18 cellular contexts compared by ENCODE assay signal in the genomic region with DNA sequence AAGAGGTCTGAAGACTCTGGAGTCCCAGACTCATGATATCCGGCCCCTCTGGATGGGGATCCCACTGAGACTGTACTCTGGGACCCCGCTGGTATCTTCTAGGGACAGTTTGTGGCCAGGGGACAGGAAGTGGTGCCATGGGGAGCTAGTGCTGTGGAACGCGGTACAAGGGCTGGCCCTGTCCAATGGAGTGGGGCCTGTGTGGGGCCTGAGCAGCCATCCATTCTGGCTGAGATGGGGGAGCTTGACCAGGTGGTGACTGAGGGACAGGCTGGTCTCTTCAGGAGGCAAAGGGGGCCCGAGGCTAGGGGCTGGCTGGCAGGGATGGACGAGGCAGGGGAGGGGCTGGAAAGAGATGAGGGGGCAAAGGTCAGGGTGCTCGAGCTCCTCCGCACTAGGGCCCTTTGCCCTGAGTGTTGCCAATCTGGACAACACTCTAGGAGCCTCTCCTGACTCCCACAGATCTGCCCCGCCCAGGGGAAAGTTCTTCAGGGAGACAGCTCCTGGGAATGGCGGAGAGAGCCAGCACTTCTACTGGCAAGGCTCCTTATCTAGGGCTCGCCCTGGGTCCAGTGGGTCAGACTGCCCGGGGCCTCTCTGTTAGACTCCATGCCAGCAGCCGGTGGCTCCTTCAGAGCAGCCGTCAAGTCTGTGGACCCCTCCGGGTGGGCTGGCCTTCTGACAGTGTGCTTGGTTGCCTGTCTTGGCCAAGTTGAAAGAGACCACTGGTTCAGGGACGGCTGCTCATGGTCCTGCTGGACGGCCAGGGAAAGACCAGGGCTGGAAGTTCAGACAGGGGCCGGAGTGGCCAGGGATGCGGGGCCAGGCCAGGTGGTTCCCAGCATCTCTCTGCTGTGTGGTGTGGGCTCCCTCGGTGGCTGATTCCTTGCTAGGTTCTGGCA. TPM values are rescaled to one million over a fixed set of nuclear protein-coding genes. Genes with fewer than 3 reads are reported as not detected.
DNase-seq lines count a peak whose midpoint lies in the region; ATAC-seq and TF ChIP-seq lines count a peak whose summit lies in the region.
"Had no signal": no experiment of that assay in that cellular context is flagged by ENCODE, and none has a peak within 500 bp of the region (broad histone marks: within the 10 kb centered on the region; RNA-seq: fewer than 3 reads in every experiment).

No MANE protein-coding gene starts in this region.

- CTCF ChIA-PET in Calu3 (lab: Charles Lee) = no interaction called here

- H3K36me3 ChIP-seq in SJSA1 (no peaks in the 10 kb centered on the region), esophagus squamous epithelium (peaks cover 0 to 5% (median 0%) of the 10 kb centered on the region in 3 donors), skeletal muscle satellite cell (ENCODE audit: insufficient read depth, low read length) (no peaks in the 10 kb centered on the region)
- H3K36me3 ChIP-seq: suprapubic skin had no signal

- H3K36me3 Mint-ChIP-seq in Calu3 (ENCODE audit: insufficient read depth, unreplicated experiment) = peaks cover 33% of the 10 kb centered on the region
- H3K36me3 Mint-ChIP-seq: natural killer cell had no signal

- ATAC-seq in GM21423 (IDR thresholded peaks at IDR 0.05; ENCODE audit: unreplicated experiment) = no peak
- ATAC-seq: activated naive CD8-positive, alpha-beta T cell treated with anti-CD3 and anti-CD28 coated beads, Interleukin-2, amount 50 U/mL, for 24 hours; activated T-cell treated with anti-CD3 and anti-CD28 coated beads, Interleukin-2, amount 50 U/mL, for 4 hours; left cardiac atrium; natural killer cell had no signal

- H3K4me1 ChIP-seq in SJSA1 (replicated peaks) (peaks cover 65% of the 10 kb centered on the region), esophagus squamous epithelium (peaks cover 76 to 99% (median 77%) of the 10 kb centered on the region in 3 donors), skeletal muscle satellite cell (ENCODE audit: control insufficient read depth, insufficient read depth, low read length) (peaks cover 61% of the 10 kb centered on the region)

- WGBS in esophagus squamous epithelium, 2 donors = 53 to 93% methylated on average over 3 to 5 of the region's 20 CpGs

- H3K27me3 ChIP-seq in SJSA1 (replicated peaks) (no peaks in the 10 kb centered on the region), esophagus squamous epithelium (no peaks in the 10 kb centered on the region), skeletal muscle satellite cell (ENCODE audit: control insufficient read depth, insufficient read depth, low read length) (no peaks in the 10 kb centered on the region)
- H3K27me3 ChIP-seq: suprapubic skin had no signal

- no peak overlapping the region for H3K4me3 ChIP-seq in SJSA1
- no peak overlapping the region for H3K4me3 ChIP-seq in esophagus squamous epithelium
- H3K4me3 ChIP-seq in skeletal muscle satellite cell (ENCODE audit: low read length) = no peak overlapping the region
- H3K4me3 ChIP-seq: suprapubic skin had no signal

- DNase-seq in Calu3 = no peak
- DNase-seq in SJSA1 (ENCODE audit: low read depth in 1 of 2, low spot score in 2 of 2) = no peak
- no peak for DNase-seq in esophagus squamous epithelium (lab: John Stamatoyannopoulos, UW)
- DNase-seq in activated CD8-positive, alpha-beta memory T cell treated with anti-CD3 and anti-CD28 coated beads, Interleukin-2, amount 50 U/mL, for 48 hours = no peak
- no peak for DNase-seq in HUDEP-2 (lab: John Stamatoyannopoulos, UW; ENCODE audit: unreplicated experiment in 76 of 76)
- DNase-seq in NCI-H526 treated with DMSO at 0.1 percent for 48 hours (lab: John Stamatoyannopoulos, UW) = no peak
- DNase-seq: activated CD4-positive, alpha-beta T cell treated with anti-CD3 and anti-CD28 coated beads, Interleukin-2, amount 10 ng/mL, durations not matched to agents 7 days and 5 days; activated naive CD8-positive, alpha-beta T cell treated with anti-CD3 and anti-CD28 coated beads, Interleukin-2, amount 50 U/mL, for 24 hours; activated T-cell treated with anti-CD3 and anti-CD28 coated beads, Interleukin-2, amount 50 U/mL, for 4 hours; H7; left cardiac atrium; natural killer cell; SIG-M5 had no signal

- H3K4me3 Mint-ChIP-seq in Calu3 (ENCODE audit: low read depth, unreplicated experiment) = peak overlapping the region; percentile 60
- H3K4me3 Mint-ChIP-seq: activated CD4-positive, alpha-beta T cell treated with anti-CD3 and anti-CD28 coated beads, Interleukin-2, amount 10 ng/mL, durations not matched to agents 7 days and 5 days; activated naive CD8-positive, alpha-beta T cell treated with anti-CD3 and anti-CD28 coated beads, Interleukin-2, amount 50 U/mL, for 24 hours; activated T-cell treated with anti-CD3 and anti-CD28 coated beads, Interleukin-2, amount 50 U/mL, for 4 hours; central memory CD8-positive, alpha-beta T cell; natural killer cell had no signal

- intact Hi-C loops in Calu3 (cut with micrococcal nuclease; ENCODE audit: unreplicated experiment) (no loop called here), esophagus squamous epithelium (cut with DNase I) (no loop called here)

- H3K9me3 Mint-ChIP-seq in Calu3 (ENCODE audit: low read depth, unreplicated experiment) = no peaks in the 10 kb centered on the region
- H3K9me3 Mint-ChIP-seq: activated naive CD8-positive, alpha-beta T cell treated with anti-CD3 and anti-CD28 coated beads, Interleukin-2, amount 50 U/mL, for 24 hours; central memory CD8-positive, alpha-beta T cell; natural killer cell had no signal

- peak overlapping the region; percentile 100 for H3K27ac Mint-ChIP-seq in Calu3 (ENCODE audit: unreplicated experiment)
- H3K27ac Mint-ChIP-seq: activated CD4-positive, alpha-beta T cell treated with anti-CD3 and anti-CD28 coated beads, Interleukin-2, amount 10 ng/mL, durations not matched to agents 7 days and 5 days; activated naive CD8-positive, alpha-beta T cell treated with anti-CD3 and anti-CD28 coated beads, Interleukin-2, amount 50 U/mL, for 24 hours; IgD-negative memory B cell; natural killer cell had no signal

- H3K4me1 Mint-ChIP-seq in Calu3 (ENCODE audit: low read depth, unreplicated experiment) = peaks cover 97% of the 10 kb centered on the region
- H3K4me1 Mint-ChIP-seq: central memory CD8-positive, alpha-beta T cell had no signal

- H3K9me3 ChIP-seq in SJSA1 (replicated peaks) = no peaks in the 10 kb centered on the region
- no peaks in the 10 kb centered on the region for H3K9me3 ChIP-seq in esophagus squamous epithelium
- no peaks in the 10 kb centered on the region for H3K9me3 ChIP-seq in skeletal muscle satellite cell (replicated peaks; ENCODE audit: low read length)
- H3K9me3 ChIP-seq: suprapubic skin had no signal

- H3K27ac ChIP-seq in SJSA1 = peak overlapping the region; percentile 98
- H3K27ac ChIP-seq in esophagus squamous epithelium = peak overlapping the region; percentile 86 to 97 (median 94)

- no TSS peak for BruUV-seq in Calu3 (replicated peaks; lab: Mats Ljungman, UMichigan)

- TF ChIP-seq CTCF in Calu3 (IDR thresholded peaks at IDR 0.05; ENCODE audit: unreplicated experiment) (no peak), esophagus squamous epithelium (IDR thresholded peaks at IDR 0.05) (no peak)

- no peak overlapping the region for H3K4me2 ChIP-seq in skeletal muscle satellite cell (ENCODE audit: low read length)

- no peaks in the 10 kb centered on the region for H3K27me3 Mint-ChIP-seq in Calu3 (ENCODE audit: unreplicated experiment)

- TF ChIP-seq POLR2A in esophagus squamous epithelium (IDR thresholded peaks at IDR 0.05) = no peak

- peak overlapping the region; percentile 89 for H3K9ac ChIP-seq in skeletal muscle satellite cell (ENCODE audit: low read depth, low read length)

RNA-seq across cellular contexts. Expression of a gene that starts 12.3 kb away (rescaled TPM):
- total RNA-seq in Calu3 (2022) = 51.5 and 72.6 TPM in 2 replicates
- not detected in 2 replicates for total RNA-seq in SJSA1 (2014; rRNA removed; shearing (Covaris generic))
- total RNA-seq in esophagus squamous epithelium = 100 to 1,000 TPM; 146 to 534 (median 225) TPM
- 2.0 and 5.9 TPM in 2 replicates for total RNA-seq in skeletal muscle satellite cell (2012; rRNA removed)
- total RNA-seq: natural killer cell had no signal

Comparison
In these comparisons a context has a peak if more than half of its experiments do, and no peak if none do; other contexts are left out.
1. RNA of a gene that starts 12.3 kb away (total RNA-seq): 146 to 534 TPM in esophagus squamous epithelium and 51.5 to 72.6 TPM in Calu3; not detected in SJSA1; every median in the first group is over 10 times any median in the second.